ENCODE assay signal across 21 cellular contexts in genomic region chr14:68050177-68050576, GRCh38.
"Had no signal": no experiment of that assay in that cellular context is flagged by ENCODE, and none has a peak within 500 bp of the region (broad histone marks: within the 10 kb centered on the region; RNA-seq: fewer than 3 reads in every experiment).

No MANE protein-coding gene starts in this region.

- H3K9ac ChIP-seq: SK-N-SH had no signal

- H3K27me3 ChIP-seq: MG63 had no signal

- H3K27me3 Mint-ChIP-seq: T-cell had no signal

- H3K27ac Mint-ChIP-seq: T-cell had no signal

- H3K4me1 Mint-ChIP-seq: T-cell had no signal

- H3K9me3 ChIP-seq: SK-N-SH had no signal

- DNase-seq: Karpas-422, KG1, MG63, NCI-H1092 treated with DMSO at 0.1 percent for 48 hours, NCI-H1436, NCI-H187, NCI-H2029, NCI-H2081 treated with DMSO at 0.1 percent for 48 hours, NCI-H2171, NCI-H226, NCI-H446, NCI-H510A, NCI-H524 treated with DMSO at 0.1 percent for 48 hours, NCI-H69, NCI-H774, RPMI8226, SHP77, SK-N-SH, SW 1271, T-cell had no signal

- FAIRE-seq: RCC 7860 had no signal

- H3K4me2 ChIP-seq: SK-N-SH had no signal

- H3K4me3 ChIP-seq: MG63 had no signal

- ATAC-seq: T-cell had no signal

- H3K4me3 Mint-ChIP-seq: T-cell had no signal
